ENCODE assay signal across 19 cellular contexts in the genomic region with DNA sequence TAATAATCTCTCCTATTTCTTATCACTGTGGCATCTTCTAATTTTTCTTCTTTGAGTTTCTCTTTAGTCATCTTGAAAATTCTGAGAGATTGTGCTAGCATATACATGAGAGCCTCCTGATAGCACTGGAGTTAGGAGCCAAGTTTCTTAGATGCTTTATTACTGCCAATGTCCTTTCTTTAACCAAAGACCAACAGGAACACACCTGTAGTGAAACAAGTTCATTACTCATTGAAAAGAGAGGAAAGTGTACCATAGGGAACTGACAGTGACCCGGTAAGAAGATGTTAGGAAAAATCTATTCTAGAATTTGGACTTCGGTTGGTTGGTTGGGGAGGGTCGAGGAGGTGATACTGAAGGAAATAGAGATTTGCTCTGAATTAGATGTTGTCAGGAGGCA. TPM values are rescaled to one million over a fixed set of nuclear protein-coding genes. Genes with fewer than 3 reads are reported as not detected.
DNase-seq lines count a peak whose midpoint lies in the region; ATAC-seq and TF ChIP-seq lines count a peak whose summit lies in the region.
"Had no signal": no experiment of that assay in that cellular context is flagged by ENCODE, and none has a peak within 500 bp of the region (broad histone marks: within the 10 kb centered on the region; RNA-seq: fewer than 3 reads in every experiment).

No MANE protein-coding gene starts in this region.

- H3K36me3 ChIP-seq in PC-9 (ENCODE audit: low read depth) (no peaks in the 10 kb centered on the region), endocrine pancreas (ENCODE audit: control insufficient read depth, insufficient read depth, low read length) (no peaks in the 10 kb centered on the region), psoas muscle (ENCODE audit: insufficient read depth in 1 of 2, low read depth in 1 of 2) (no peaks in the 10 kb centered on the region), Karpas-422 (ENCODE audit: insufficient read depth, low read length) (no peaks in the 10 kb centered on the region)
- H3K36me3 ChIP-seq: ovary, stomach, upper lobe of right lung had no signal

- H3K4me1 ChIP-seq in PC-9 (replicated peaks; ENCODE audit: insufficient read depth) (peaks cover 19% of the 10 kb centered on the region), endocrine pancreas (ENCODE audit: control insufficient read depth, insufficient read depth, low read length) (peaks cover 42% of the 10 kb centered on the region), psoas muscle (peaks cover 91% of the 10 kb centered on the region), Karpas-422 (ENCODE audit: low read length) (no peaks in the 10 kb centered on the region)

- 22 to 61% (median 57%) methylated on average over 3 of the region's 3 CpGs for WGBS in psoas muscle, 3 donors

- H3K4me3 ChIP-seq in PC-9 (no peak overlapping the region), endocrine pancreas (ENCODE audit: control insufficient read depth, insufficient read depth, low read length) (peak overlapping the region; percentile 57), psoas muscle (peak overlapping the region; percentile 40), Karpas-422 (ENCODE audit: low read length) (no peak overlapping the region)
- H3K4me3 ChIP-seq: lung, ovary, skin epidermis, stomach, upper lobe of right lung had no signal

- TF ChIP-seq CTCF in PC-9 (conservative IDR thresholded peaks at IDR 0.05), result no peak
- no peak for TF ChIP-seq CTCF in psoas muscle (IDR thresholded peaks at IDR 0.05)

- BruUV-seq in PC-9 (replicated peaks; lab: Mats Ljungman, UMichigan), result no TSS peak

- H4K20me1 ChIP-seq in PC-9 (ENCODE audit: insufficient read depth) (no peaks in the 10 kb centered on the region), Karpas-422 (ENCODE audit: insufficient read depth, low read depth, low read length) (no peaks in the 10 kb centered on the region)

- H3F3A ChIP-seq in PC-9 (ENCODE audit: insufficient read depth, low read depth), result 0 out of 2 replicates have a peak, but pooled peaks cover 8% of the 10 kb centered on the region

- no peak overlapping the region for H3K9ac ChIP-seq in endocrine pancreas (ENCODE audit: control insufficient read depth, insufficient read depth, low read length)
- H3K9ac ChIP-seq in Karpas-422 (ENCODE audit: low read length), result no peak overlapping the region

- H3K27me3 ChIP-seq in PC-9 (ENCODE audit: insufficient read depth, low read depth) (no peaks in the 10 kb centered on the region), endocrine pancreas (ENCODE audit: control insufficient read depth, insufficient read depth, low read length) (no peaks in the 10 kb centered on the region), psoas muscle (ENCODE audit: insufficient read depth in 3 of 3, low read length in 2 of 3) (no peaks in the 10 kb centered on the region), Karpas-422 (ENCODE audit: low read length) (no peaks in the 10 kb centered on the region)
- H3K27me3 ChIP-seq: ovary, stomach, upper lobe of right lung had no signal

- peak in 1 of 4 donors; percentile 3 for ATAC-seq in psoas muscle
- ATAC-seq: effector memory CD8-positive, alpha-beta T cell had no signal

- POLR2A ChIA-PET in PC-9 (lab: Charles Lee; ENCODE audit: unreplicated experiment), result interaction anchor here (0.7 kb wide), 1 partner anchor 9 kb away, joined by 3 read pairs; no protein-coding TSS in a partner anchor

- H3K4me2 ChIP-seq in PC-9, result no peak overlapping the region
- no peak overlapping the region for H3K4me2 ChIP-seq in Karpas-422 (ENCODE audit: low read depth, low read length, poor library complexity, severe bottlenecking)

- no peaks in the 10 kb centered on the region for H3K9me3 ChIP-seq in PC-9 (ENCODE audit: insufficient read depth, low read depth)
- no peaks in the 10 kb centered on the region for H3K9me3 ChIP-seq in endocrine pancreas (ENCODE audit: control insufficient read depth, low read length)
- H3K9me3 ChIP-seq in psoas muscle, result no peaks in the 10 kb centered on the region
- H3K9me3 ChIP-seq in Karpas-422 (ENCODE audit: low read length), result peaks cover 8% of the 10 kb centered on the region
- H3K9me3 ChIP-seq: ovary, stomach, upper lobe of right lung had no signal

- H3K27ac ChIP-seq in PC-9 (peak overlapping the region; percentile 20), psoas muscle (peak overlapping the region; percentile 87), Karpas-422 (ENCODE audit: low read length) (no peak overlapping the region)
- H3K27ac ChIP-seq: ovary, stomach, upper lobe of right lung had no signal

- H2AFZ ChIP-seq in PC-9, result peak overlapping the region; percentile 64
- H2AFZ ChIP-seq in Karpas-422 (ENCODE audit: low read length), result no peak overlapping the region

- CTCF ChIA-PET in PC-9 (lab: Charles Lee), result no interaction called here

- H3K79me2 ChIP-seq in PC-9 (ENCODE audit: low read depth), result no peaks in the 10 kb centered on the region
- no peaks in the 10 kb centered on the region for H3K79me2 ChIP-seq in Karpas-422 (ENCODE audit: low read length)

- no peaks in the 10 kb centered on the region for H3K9me2 ChIP-seq in PC-9 (ENCODE audit: insufficient read depth)
- H3K9me2 ChIP-seq in Karpas-422 (replicated peaks; ENCODE audit: insufficient read depth, low read length), result no peaks in the 10 kb centered on the region

- intact Hi-C loops in PC-9 (cut with micrococcal nuclease; ENCODE audit: unreplicated experiment), result loop anchor here (1.0 kb wide), 1 partner anchor 47 kb away; no protein-coding TSS in a partner anchor
- intact Hi-C loops in psoas muscle (cut with DNase I), result loop anchor here in 1 of 2 donors (2.0 kb wide), 1 partner anchor 25 kb away; no protein-coding TSS in a partner anchor

- DNase-seq in NCI-H1092 treated with DMSO at 0.1 percent for 48 hours (lab: John Stamatoyannopoulos, UW) (peak; percentile 81), NCI-H1092 (lab: John Stamatoyannopoulos, UW) (no peak), PC-9 (peak in 1 of 2 experiments; percentile 1), psoas muscle (no peak), Karpas-422 (no peak), NCI-H1417 (lab: John Stamatoyannopoulos, UW) (no peak), NCI-H1436 treated with DMSO at 0.1 percent for 48 hours (lab: John Stamatoyannopoulos, UW) (no peak)
- DNase-seq: 8988T; activated CD4-positive, alpha-beta T cell treated with anti-CD3 and anti-CD28 coated beads for 48 hours; effector memory CD8-positive, alpha-beta T cell; NCI-H1436; stimulated activated CD4-positive, alpha-beta T cell treated with anti-CD3 and anti-CD28 coated beads, Interleukin-2, amount 100 ng/mL, for 48 hours had no signal

RNA-seq across cellular contexts. Expression of gene CD36, which starts 27.1 kb away (rescaled TPM):
- total RNA-seq in PC-9 (2021) (0.28 and 1.3 TPM in 2 replicates), psoas muscle (100 to 1,000 TPM; 149 to 662 (median 240) TPM)
- 100 to 1,000 TPM; 166 to 273 (median 171) TPM for polyA plus RNA-seq in psoas muscle
- total RNA-seq in Karpas-422 (2014; rRNA removed; shearing (Covaris generic); ENCODE audit: low replicate concordance), result not detected in 2 replicates
- total RNA-seq: activated T-helper 2 cell treated with anti-CD3 and anti-CD28 coated beads, Interferon-gamma antibody, Interleukin-2, Interleukin-4, amounts not matched to agents 10 μg/mL and 5 μg/mL and 100 μg/mL, durations not matched to agents 14 hours and 24 hours and 36 hours had no signal

Comparison
In these comparisons a context has a peak if more than half of its experiments do, and no peak if none do; other contexts are left out.
1. H3K4me3 ChIP-seq: peak in endocrine pancreas (single experiment) and psoas muscle (single experiment); none in PC-9 (single experiment) and Karpas-422 (single experiment).
2. RNA of gene CD36, which starts 27.1 kb away (total RNA-seq): 149 to 662 TPM in psoas muscle; 0.28 to 1.3 TPM in PC-9 and not detected in Karpas-422; every median in the first group is over 10 times any median in the second.